Comparison of ENCODE assay signal across 1 cellular context in the genomic region with DNA sequence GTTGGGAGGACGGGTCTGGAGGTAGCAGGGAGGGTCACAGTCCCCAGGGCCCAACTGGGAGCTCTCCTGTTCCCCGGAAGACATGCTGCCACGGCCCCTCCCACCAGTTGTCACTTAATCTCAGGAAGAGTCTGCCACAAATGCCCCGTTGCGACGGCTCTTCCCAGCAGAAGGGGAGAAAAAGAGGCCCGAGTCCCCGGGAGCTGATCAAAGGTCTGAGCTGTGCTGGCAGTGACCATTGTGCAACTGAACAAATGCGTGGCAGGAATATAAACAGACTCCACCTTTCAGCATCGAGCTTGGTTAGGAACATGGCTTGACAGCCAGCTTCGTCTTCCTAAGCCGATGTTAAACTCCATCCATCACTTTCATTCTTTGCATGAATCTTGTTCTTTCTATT.
TF ChIP-seq lines count a peak whose summit lies in the region.

No MANE protein-coding gene starts in this region.

TF ChIP-seq in HepG2, 621 proteins besides CTCF, POLR2A, EP300 and RAD21 (continued from another document and continues in another):
- TF ChIP-seq, protein P1, sequence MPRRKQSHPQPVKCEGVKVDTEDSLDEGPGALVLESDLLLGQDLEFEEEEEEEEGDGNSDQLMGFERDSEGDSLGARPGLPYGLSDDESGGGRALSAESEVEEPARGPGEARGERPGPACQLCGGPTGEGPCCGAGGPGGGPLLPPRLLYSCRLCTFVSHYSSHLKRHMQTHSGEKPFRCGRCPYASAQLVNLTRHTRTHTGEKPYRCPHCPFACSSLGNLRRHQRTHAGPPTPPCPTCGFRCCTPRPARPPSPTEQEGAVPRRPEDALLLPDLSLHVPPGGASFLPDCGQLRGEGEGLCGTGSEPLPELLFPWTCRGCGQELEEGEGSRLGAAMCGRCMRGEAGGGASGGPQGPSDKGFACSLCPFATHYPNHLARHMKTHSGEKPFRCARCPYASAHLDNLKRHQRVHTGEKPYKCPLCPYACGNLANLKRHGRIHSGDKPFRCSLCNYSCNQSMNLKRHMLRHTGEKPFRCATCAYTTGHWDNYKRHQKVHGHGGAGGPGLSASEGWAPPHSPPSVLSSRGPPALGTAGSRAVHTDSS (CRISPR knock-in tag; conservative IDR thresholded peaks at IDR 0.05), result no peak
- TF ChIP-seq RFXANK (CRISPR knock-in tag; IDR thresholded peaks at IDR 0.05), result no peak
- TF ChIP-seq ZFP62 (CRISPR knock-in tag; IDR thresholded peaks at IDR 0.05), result no peak
- no peak for TF ChIP-seq FOXM1 (CRISPR knock-in tag; IDR thresholded peaks at IDR 0.05)
- TF ChIP-seq TBX2 (CRISPR knock-in tag; IDR thresholded peaks at IDR 0.05; ENCODE audit: borderline replicate concordance), result peak; percentile 82
- TF ChIP-seq ZNF567 (CRISPR knock-in tag; IDR thresholded peaks at IDR 0.05; ENCODE audit: borderline replicate concordance), result no peak
- TF ChIP-seq ARNT (IDR thresholded peaks at IDR 0.05), result no peak
- TF ChIP-seq GABPA (IDR thresholded peaks at IDR 0.05; ENCODE audit: low read depth, low read length), result no peak
- TF ChIP-seq GABPA (CRISPR knock-in tag; IDR thresholded peaks at IDR 0.05; ENCODE audit: low read depth), result 0 out of 2 replicates have a peak, but pooled peaks have one; percentile 22
- TF ChIP-seq NFIC (IDR thresholded peaks at IDR 0.05; ENCODE audit: low read length), result no peak
- TF ChIP-seq SMAD1 (CRISPR knock-in tag; IDR thresholded peaks at IDR 0.05; ENCODE audit: borderline replicate concordance, low read depth), result no peak
- no peak for TF ChIP-seq RBFOX2 (IDR thresholded peaks at IDR 0.05; ENCODE audit: low read depth, low read length)
- no peak for TF ChIP-seq FOXP1 (IDR thresholded peaks at IDR 0.05)
- TF ChIP-seq FOXP1 (CRISPR knock-in tag; IDR thresholded peaks at IDR 0.05), result peak; percentile 51
- TF ChIP-seq NCOR1 (IDR thresholded peaks at IDR 0.05; ENCODE audit: borderline replicate concordance, low read length), result no peak; the same call in 1 of the 2 replicates
- TF ChIP-seq ZNF879 (CRISPR knock-in tag; IDR thresholded peaks at IDR 0.05), result no peak
- TF ChIP-seq ZNF780A (CRISPR knock-in tag; IDR thresholded peaks at IDR 0.05), result no peak
- no peak for TF ChIP-seq ZNF749 (CRISPR knock-in tag; IDR thresholded peaks at IDR 0.05; ENCODE audit: borderline replicate concordance)
- TF ChIP-seq, protein P2, sequence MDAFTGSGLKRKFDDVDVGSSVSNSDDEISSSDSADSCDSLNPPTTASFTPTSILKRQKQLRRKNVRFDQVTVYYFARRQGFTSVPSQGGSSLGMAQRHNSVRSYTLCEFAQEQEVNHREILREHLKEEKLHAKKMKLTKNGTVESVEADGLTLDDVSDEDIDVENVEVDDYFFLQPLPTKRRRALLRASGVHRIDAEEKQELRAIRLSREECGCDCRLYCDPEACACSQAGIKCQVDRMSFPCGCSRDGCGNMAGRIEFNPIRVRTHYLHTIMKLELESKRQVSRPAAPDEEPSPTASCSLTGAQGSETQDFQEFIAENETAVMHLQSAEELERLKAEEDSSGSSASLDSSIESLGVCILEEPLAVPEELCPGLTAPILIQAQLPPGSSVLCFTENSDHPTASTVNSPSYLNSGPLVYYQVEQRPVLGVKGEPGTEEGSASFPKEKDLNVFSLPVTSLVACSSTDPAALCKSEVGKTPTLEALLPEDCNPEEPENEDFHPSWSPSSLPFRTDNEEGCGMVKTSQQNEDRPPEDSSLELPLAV (CRISPR knock-in tag; conservative IDR thresholded peaks at IDR 0.05; ENCODE audit: low read depth), result no peak
- no peak for TF ChIP-seq ZNF207 (IDR thresholded peaks at IDR 0.05; ENCODE audit: borderline replicate concordance)
- no peak for TF ChIP-seq ZSCAN25 (CRISPR knock-in tag; IDR thresholded peaks at IDR 0.05)
- peak; percentile 49; the same call in 1 of the 2 replicates for TF ChIP-seq ISL2 (CRISPR knock-in tag; IDR thresholded peaks at IDR 0.05)
- 0 out of 2 replicates have a peak, but pooled peaks have one; percentile 46 for TF ChIP-seq ZNF563 (CRISPR knock-in tag; IDR thresholded peaks at IDR 0.05)
- TF ChIP-seq MED1 (CRISPR knock-in tag; IDR thresholded peaks at IDR 0.05), result peak; percentile 48; the same call in 1 of the 2 replicates
- TF ChIP-seq, protein P3, sequence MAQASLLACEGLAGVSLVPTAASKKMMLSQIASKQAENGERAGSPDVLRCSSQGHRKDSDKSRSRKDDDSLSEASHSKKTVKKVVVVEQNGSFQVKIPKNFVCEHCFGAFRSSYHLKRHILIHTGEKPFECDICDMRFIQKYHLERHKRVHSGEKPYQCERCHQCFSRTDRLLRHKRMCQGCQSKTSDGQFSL (CRISPR knock-in tag; IDR thresholded peaks at IDR 0.05), result no peak
- peak; percentile 30; the same call in 1 of the 2 replicates for TF ChIP-seq RARA (CRISPR knock-in tag; IDR thresholded peaks at IDR 0.05)
- TF ChIP-seq CC2D1A (CRISPR knock-in tag; IDR thresholded peaks at IDR 0.05), result no peak
- no peak for TF ChIP-seq SAFB2 (CRISPR knock-in tag; IDR thresholded peaks at IDR 0.05; ENCODE audit: borderline replicate concordance, low read depth)
- TF ChIP-seq, protein P4, sequence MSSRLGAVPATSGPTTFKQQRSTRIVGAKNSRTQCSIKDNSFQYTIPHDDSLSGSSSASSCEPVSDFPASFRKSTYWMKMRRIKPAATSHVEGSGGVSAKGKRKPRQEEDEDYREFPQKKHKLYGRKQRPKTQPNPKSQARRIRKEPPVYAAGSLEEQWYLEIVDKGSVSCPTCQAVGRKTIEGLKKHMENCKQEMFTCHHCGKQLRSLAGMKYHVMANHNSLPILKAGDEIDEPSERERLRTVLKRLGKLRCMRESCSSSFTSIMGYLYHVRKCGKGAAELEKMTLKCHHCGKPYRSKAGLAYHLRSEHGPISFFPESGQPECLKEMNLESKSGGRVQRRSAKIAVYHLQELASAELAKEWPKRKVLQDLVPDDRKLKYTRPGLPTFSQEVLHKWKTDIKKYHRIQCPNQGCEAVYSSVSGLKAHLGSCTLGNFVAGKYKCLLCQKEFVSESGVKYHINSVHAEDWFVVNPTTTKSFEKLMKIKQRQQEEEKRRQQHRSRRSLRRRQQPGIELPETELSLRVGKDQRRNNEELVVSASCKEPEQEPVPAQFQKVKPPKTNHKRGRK (CRISPR knock-in tag; IDR thresholded peaks at IDR 0.05), result no peak
- TF ChIP-seq ZBTB1 (CRISPR knock-in tag; IDR thresholded peaks at IDR 0.05; ENCODE audit: borderline replicate concordance), result no peak
- peak; percentile 85 for TF ChIP-seq HNF4G (IDR thresholded peaks at IDR 0.05; ENCODE audit: borderline replicate concordance, low read depth, low read length)
- no peak for TF ChIP-seq HNF4G (CRISPR knock-in tag; IDR thresholded peaks at IDR 0.05; ENCODE audit: borderline replicate concordance, low read depth)
- 0 out of 2 replicates have a peak, but pooled peaks have one; percentile 31 for TF ChIP-seq RFXAP (CRISPR knock-in tag; IDR thresholded peaks at IDR 0.05; ENCODE audit: borderline replicate concordance)
- TF ChIP-seq, protein P5, sequence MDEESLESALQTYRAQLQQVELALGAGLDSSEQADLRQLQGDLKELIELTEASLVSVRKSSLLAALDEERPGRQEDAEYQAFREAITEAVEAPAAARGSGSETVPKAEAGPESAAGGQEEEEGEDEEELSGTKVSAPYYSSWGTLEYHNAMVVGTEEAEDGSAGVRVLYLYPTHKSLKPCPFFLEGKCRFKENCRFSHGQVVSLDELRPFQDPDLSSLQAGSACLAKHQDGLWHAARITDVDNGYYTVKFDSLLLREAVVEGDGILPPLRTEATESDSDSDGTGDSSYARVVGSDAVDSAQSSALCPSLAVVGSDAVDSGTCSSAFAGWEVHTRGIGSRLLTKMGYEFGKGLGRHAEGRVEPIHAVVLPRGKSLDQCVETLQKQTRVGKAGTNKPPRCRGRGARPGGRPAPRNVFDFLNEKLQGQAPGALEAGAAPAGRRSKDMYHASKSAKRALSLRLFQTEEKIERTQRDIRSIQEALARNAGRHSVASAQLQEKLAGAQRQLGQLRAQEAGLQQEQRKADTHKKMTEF (CRISPR knock-in tag; IDR thresholded peaks at IDR 0.05), result peak; percentile 56; the same call in 1 of the 2 replicates
- TF ChIP-seq PCBP2 (optimal IDR thresholded peaks at IDR 0.05; ENCODE audit: low read depth, low read length, poor library complexity, severe bottlenecking), result no peak
- no peak for TF ChIP-seq ZNF335 (CRISPR knock-in tag; IDR thresholded peaks at IDR 0.05)
- TF ChIP-seq, protein P6, sequence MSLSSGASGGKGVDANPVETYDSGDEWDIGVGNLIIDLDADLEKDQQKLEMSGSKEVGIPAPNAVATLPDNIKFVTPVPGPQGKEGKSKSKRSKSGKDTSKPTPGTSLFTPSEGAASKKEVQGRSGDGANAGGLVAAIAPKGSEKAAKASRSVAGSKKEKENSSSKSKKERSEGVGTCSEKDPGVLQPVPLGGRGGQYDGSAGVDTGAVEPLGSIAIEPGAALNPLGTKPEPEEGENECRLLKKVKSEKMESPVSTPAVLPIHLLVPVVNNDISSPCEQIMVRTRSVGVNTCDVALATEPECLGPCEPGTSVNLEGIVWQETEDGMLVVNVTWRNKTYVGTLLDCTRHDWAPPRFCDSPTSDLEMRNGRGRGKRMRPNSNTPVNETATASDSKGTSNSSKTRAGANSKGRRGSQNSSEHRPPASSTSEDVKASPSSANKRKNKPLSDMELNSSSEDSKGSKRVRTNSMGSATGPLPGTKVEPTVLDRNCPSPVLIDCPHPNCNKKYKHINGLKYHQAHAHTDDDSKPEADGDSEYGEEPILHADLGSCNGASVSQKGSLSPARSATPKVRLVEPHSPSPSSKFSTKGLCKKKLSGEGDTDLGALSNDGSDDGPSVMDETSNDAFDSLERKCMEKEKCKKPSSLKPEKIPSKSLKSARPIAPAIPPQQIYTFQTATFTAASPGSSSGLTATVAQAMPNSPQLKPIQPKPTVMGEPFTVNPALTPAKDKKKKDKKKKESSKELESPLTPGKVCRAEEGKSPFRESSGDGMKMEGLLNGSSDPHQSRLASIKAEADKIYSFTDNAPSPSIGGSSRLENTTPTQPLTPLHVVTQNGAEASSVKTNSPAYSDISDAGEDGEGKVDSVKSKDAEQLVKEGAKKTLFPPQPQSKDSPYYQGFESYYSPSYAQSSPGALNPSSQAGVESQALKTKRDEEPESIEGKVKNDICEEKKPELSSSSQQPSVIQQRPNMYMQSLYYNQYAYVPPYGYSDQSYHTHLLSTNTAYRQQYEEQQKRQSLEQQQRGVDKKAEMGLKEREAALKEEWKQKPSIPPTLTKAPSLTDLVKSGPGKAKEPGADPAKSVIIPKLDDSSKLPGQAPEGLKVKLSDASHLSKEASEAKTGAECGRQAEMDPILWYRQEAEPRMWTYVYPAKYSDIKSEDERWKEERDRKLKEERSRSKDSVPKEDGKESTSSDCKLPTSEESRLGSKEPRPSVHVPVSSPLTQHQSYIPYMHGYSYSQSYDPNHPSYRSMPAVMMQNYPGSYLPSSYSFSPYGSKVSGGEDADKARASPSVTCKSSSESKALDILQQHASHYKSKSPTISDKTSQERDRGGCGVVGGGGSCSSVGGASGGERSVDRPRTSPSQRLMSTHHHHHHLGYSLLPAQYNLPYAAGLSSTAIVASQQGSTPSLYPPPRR (CRISPR knock-in tag; IDR thresholded peaks at IDR 0.05; ENCODE audit: borderline replicate concordance), result no peak; the same call in 1 of the 2 replicates
- TF ChIP-seq TOE1 (CRISPR knock-in tag; IDR thresholded peaks at IDR 0.05), result no peak
- TF ChIP-seq NRL (CRISPR knock-in tag; IDR thresholded peaks at IDR 0.05; ENCODE audit: borderline replicate concordance), result no peak
- TF ChIP-seq, protein P7, sequence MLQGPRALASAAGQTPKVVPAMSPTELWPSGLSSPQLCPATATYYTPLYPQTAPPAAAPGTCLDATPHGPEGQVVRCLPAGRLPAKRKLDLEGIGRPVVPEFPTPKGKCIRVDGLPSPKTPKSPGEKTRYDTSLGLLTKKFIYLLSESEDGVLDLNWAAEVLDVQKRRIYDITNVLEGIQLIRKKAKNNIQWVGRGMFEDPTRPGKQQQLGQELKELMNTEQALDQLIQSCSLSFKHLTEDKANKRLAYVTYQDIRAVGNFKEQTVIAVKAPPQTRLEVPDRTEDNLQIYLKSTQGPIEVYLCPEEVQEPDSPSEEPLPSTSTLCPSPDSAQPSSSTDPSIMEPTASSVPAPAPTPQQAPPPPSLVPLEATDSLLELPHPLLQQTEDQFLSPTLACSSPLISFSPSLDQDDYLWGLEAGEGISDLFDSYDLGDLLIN (CRISPR knock-in tag; IDR thresholded peaks at IDR 0.05; ENCODE audit: borderline replicate concordance), result no peak
- TF ChIP-seq ELF1 (CRISPR knock-in tag; IDR thresholded peaks at IDR 0.05), result peak; percentile 58; the same call in 1 of the 2 replicates
- TF ChIP-seq KDM2A (CRISPR knock-in tag; IDR thresholded peaks at IDR 0.05; ENCODE audit: borderline replicate concordance, low read depth), result peak; percentile 52; the same call in 1 of the 2 replicates
- no peak for TF ChIP-seq ONECUT2 (CRISPR knock-in tag; IDR thresholded peaks at IDR 0.05)
- 0 out of 2 replicates have a peak, but pooled peaks have one; percentile 41 for TF ChIP-seq ZMYM2 (CRISPR knock-in tag; IDR thresholded peaks at IDR 0.05)
- TF ChIP-seq, protein P8, sequence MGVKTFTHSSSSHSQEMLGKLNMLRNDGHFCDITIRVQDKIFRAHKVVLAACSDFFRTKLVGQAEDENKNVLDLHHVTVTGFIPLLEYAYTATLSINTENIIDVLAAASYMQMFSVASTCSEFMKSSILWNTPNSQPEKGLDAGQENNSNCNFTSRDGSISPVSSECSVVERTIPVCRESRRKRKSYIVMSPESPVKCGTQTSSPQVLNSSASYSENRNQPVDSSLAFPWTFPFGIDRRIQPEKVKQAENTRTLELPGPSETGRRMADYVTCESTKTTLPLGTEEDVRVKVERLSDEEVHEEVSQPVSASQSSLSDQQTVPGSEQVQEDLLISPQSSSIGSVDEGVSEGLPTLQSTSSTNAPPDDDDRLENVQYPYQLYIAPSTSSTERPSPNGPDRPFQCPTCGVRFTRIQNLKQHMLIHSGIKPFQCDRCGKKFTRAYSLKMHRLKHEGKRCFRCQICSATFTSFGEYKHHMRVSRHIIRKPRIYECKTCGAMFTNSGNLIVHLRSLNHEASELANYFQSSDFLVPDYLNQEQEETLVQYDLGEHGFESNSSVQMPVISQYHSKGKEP (CRISPR knock-in tag; IDR thresholded peaks at IDR 0.05), result no peak
- TF ChIP-seq ZNF678 (CRISPR knock-in tag; IDR thresholded peaks at IDR 0.05), result no peak
- no peak for TF ChIP-seq ZNF670 (CRISPR knock-in tag; IDR thresholded peaks at IDR 0.05; ENCODE audit: borderline replicate concordance)
- TF ChIP-seq ZNF781 (CRISPR knock-in tag; IDR thresholded peaks at IDR 0.05; ENCODE audit: borderline replicate concordance, not compliant biosample characterization), result no peak
